30 cellular contexts compared by ENCODE assay signal in the genomic region with DNA sequence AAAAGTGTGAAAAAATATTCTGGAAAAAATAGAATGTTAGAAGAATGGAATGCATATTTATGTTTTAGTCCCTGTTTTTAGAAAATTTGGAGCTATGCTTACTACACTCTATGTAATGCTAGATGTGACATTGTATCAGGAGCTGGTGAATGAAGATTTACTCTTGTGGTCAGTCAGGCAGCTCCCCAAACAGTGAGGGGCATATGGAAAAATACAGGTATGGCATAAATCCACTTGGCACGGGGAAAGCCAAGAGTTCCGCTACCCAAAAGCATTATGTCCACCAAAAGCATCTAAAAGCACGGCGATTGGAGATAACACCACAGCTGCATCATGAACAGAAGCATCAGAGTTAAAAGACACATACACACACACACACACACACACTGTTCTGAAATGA.
"Had no signal": no experiment of that assay in that cellular context is flagged by ENCODE, and none has a peak within 500 bp of the region (broad histone marks: within the 10 kb centered on the region; RNA-seq: fewer than 3 reads in every experiment).

No MANE protein-coding gene starts in this region.

- H3K27me3 ChIP-seq: ascending aorta, cardiac muscle cell had no signal

- FAIRE-seq: bronchial epithelial cell, colon had no signal

- ATAC-seq: activated CD4-positive, alpha-beta T cell treated with anti-CD3 and anti-CD28 coated beads for 36 hours; activated CD4-positive, CD25-positive, alpha-beta regulatory T cell treated with anti-CD3 and anti-CD28 coated beads, Interleukin-2, amount 50 U/mL, for 24 hours; activated CD8-positive, alpha-beta memory T cell treated with anti-CD3 and anti-CD28 coated beads, Interleukin-2, amount 10 ng/mL, durations not matched to agents 7 days and 5 days; activated CD8-positive, alpha-beta T cell treated with anti-CD3 and anti-CD28 coated beads, Interleukin-2, amount 10 ng/mL, durations not matched to agents 7 days and 5 days; activated naive CD8-positive, alpha-beta T cell treated with anti-CD3 and anti-CD28 coated beads, Interleukin-2, amount 50 U/mL, for 24 hours; T-cell; T-helper 17 cell; WTC11 had no signal

- H3K9me3 ChIP-seq: ascending aorta had no signal

- H3K4me3 ChIP-seq: ascending aorta, cardiac muscle cell had no signal

- H3K4me1 ChIP-seq: ascending aorta had no signal

- H3K36me3 ChIP-seq: ascending aorta, cardiac muscle cell, WERI-Rb-1 had no signal

- H3K27ac ChIP-seq: ascending aorta, cardiac muscle cell, WERI-Rb-1 had no signal

- DNase-seq: activated CD4-positive, alpha-beta memory T cell treated with anti-CD3 and anti-CD28 coated beads, Interleukin-2, amount 10 ng/mL, durations not matched to agents 7 days and 5 days; activated CD4-positive, alpha-beta T cell treated with anti-CD3 and anti-CD28 coated beads for 1 hour; activated CD4-positive, alpha-beta T cell treated with anti-CD3 and anti-CD28 coated beads for 36 hours; activated CD4-positive, alpha-beta T cell treated with anti-CD3 and anti-CD28 coated beads for 48 hours; activated CD4-positive, alpha-beta T cell treated with anti-CD3 and anti-CD28 coated beads, Interleukin-2, amount 10 ng/mL, durations not matched to agents 7 days and 5 days; activated CD4-positive, alpha-beta T cell treated with anti-CD3 and anti-CD28 coated beads, Interleukin-2, amount 50 U/mL, for 48 hours; activated CD4-positive, CD25-positive, alpha-beta regulatory T cell; activated CD8-positive, alpha-beta memory T cell treated with anti-CD3 and anti-CD28 coated beads for 24 hours; activated CD8-positive, alpha-beta memory T cell treated with anti-CD3 and anti-CD28 coated beads, Interleukin-2, amount 10 ng/mL, durations not matched to agents 7 days and 5 days; activated CD8-positive, alpha-beta memory T cell treated with anti-CD3 and anti-CD28 coated beads, Interleukin-2, amount 50 U/mL, for 48 hours; activated CD8-positive, alpha-beta T cell treated with anti-CD3 and anti-CD28 coated beads, Interleukin-2, amount 10 ng/mL, durations not matched to agents 7 days and 5 days; activated effector memory CD4-positive, alpha-beta T cell treated with Interleukin-2 at 50 U/mL for 16 hours; activated gamma-delta T cell; activated naive CD4-positive, alpha-beta T cell treated with anti-CD3 and anti-CD28 coated beads, Interleukin-2, amount 10 ng/mL, durations not matched to agents 7 days and 5 days; activated naive CD4-positive, alpha-beta T cell treated with Interleukin-2 at 50 U/mL for 16 hours; activated naive CD8-positive, alpha-beta T cell treated with anti-CD3 and anti-CD28 coated beads, Interleukin-2, amount 10 ng/mL, durations not matched to agents 7 days and 5 days; activated naive CD8-positive, alpha-beta T cell treated with anti-CD3 and anti-CD28 coated beads, Interleukin-2, amount 50 U/mL, for 24 hours; activated T-cell treated with anti-CD3 and anti-CD28 coated beads, Interleukin-2, amount 50 U/mL, for 24 hours; activated T-cell treated with anti-CD3 and anti-CD28 coated beads, Interleukin-2, amount 50 U/mL, for 48 hours; amygdala; anterior cingulate cortex; T-cell; T-helper 17 cell; WERI-Rb-1 had no signal
